26 cellular contexts compared by ENCODE assay signal in genomic region chr18:8763611-8764010, GRCh38.
"Had no signal": no experiment of that assay in that cellular context is flagged by ENCODE, and none has a peak within 500 bp of the region (broad histone marks: within the 10 kb centered on the region; RNA-seq: fewer than 3 reads in every experiment).

No MANE protein-coding gene starts in this region.

- H2AFZ ChIP-seq: parathyroid adenoma had no signal

- H3K4me3 Mint-ChIP-seq: activated naive CD4-positive, alpha-beta T cell treated with anti-CD3 and anti-CD28 coated beads, Interleukin-2, amount 10 ng/mL, durations not matched to agents 7 days and 5 days; naive thymus-derived CD4-positive, alpha-beta T cell had no signal

- H3K79me2 ChIP-seq: parathyroid adenoma had no signal

- H3K36me3 ChIP-seq: adrenal gland, left lung, tibial nerve had no signal

- H3K27me3 ChIP-seq: adrenal gland, esophagus squamous epithelium, left lung, tibial nerve had no signal

- H3K27ac ChIP-seq: adrenal gland, coronary artery, esophagus squamous epithelium, left lung, parathyroid adenoma, tibial nerve, VCaP had no signal

- H3K4me1 ChIP-seq: adrenal gland, left lung, parathyroid adenoma, tibial nerve had no signal

- H3K4me3 ChIP-seq: adrenal gland, coronary artery, esophagus squamous epithelium, left lung, mucosa of descending colon, skin epidermis, tibial nerve had no signal

- ATAC-seq: left lung; mucosa of descending colon; naive thymus-derived CD4-positive, alpha-beta T cell had no signal

- DNase-seq: activated CD4-positive, alpha-beta T cell treated with anti-CD3 and anti-CD28 coated beads for 1 hour; activated CD4-positive, alpha-beta T cell treated with anti-CD3 and anti-CD28 coated beads, Interleukin-2, amount 50 U/mL, for 4 hours; activated naive CD4-positive, alpha-beta T cell treated with anti-CD3 and anti-CD28 coated beads, Interleukin-2, amount 10 ng/mL, durations not matched to agents 7 days and 5 days; activated T-cell treated with anti-CD3 and anti-CD28 coated beads, Interleukin-2, amount 50 U/mL, for 1 hour; caudate nucleus; effector CD4-positive, alpha-beta T cell; esophagus squamous epithelium; foreskin fibroblast; hippocampal formation; kidney; mammary epithelial cell; mucosa of descending colon; naive thymus-derived CD4-positive, alpha-beta T cell; stimulated activated CD4-positive, alpha-beta T cell treated with anti-CD3 and anti-CD28 coated beads, Interleukin-4, amount 100 ng/mL, for 24 hours; stimulated activated naive CD4-positive, alpha-beta T cell; substantia nigra; T-helper 1 cell; T1000 had no signal

- H3K27ac Mint-ChIP-seq: activated naive CD4-positive, alpha-beta T cell treated with anti-CD3 and anti-CD28 coated beads, Interleukin-2, amount 10 ng/mL, durations not matched to agents 7 days and 5 days; activated T-helper 2 cell treated with anti-CD3 and anti-CD28 coated beads, Interferon-gamma antibody, Interleukin-2, Interleukin-4, amounts not matched to agents 10 μg/mL and 5 μg/mL and 100 μg/mL, durations not matched to agents 14 hours and 24 hours and 36 hours; naive thymus-derived CD4-positive, alpha-beta T cell had no signal

- H3K9ac ChIP-seq: parathyroid adenoma had no signal

- H3K9me3 ChIP-seq: adrenal gland, esophagus squamous epithelium, left lung, mucosa of descending colon, tibial nerve had no signal
